In the genomic region with DNA sequence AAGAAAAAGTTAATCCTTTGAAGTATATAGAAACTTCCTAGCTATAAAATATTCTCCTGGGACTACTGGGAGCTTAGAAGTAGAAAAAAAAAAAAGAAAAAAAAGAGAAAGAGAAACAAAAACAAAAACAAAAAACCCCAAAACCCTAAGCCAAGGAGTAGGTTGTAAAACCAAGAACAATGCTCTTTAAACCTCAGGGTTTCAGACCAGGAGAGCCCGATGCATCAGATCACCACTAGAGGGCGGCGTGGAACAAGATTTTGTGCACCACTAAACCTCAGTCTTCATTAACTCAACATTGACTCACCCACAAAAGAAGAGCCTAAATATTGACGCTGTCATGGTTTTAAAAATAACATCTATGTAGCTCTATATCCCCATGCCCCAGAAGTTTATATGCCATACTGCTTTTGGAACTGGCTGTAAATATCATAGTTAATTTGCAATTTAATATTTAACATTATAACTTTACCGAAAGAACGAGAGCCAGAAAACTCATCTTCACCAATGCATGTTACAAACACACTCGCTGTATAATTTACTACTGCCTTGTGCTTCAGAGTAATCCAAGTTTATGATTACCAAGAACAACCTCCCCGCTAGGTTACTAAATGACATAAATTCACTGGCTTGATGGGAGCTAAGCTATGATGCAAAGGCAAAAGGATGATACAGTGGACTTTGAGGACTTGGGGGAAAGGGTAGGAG, we compare ENCODE assay signal across 9 cellular contexts. TPM values are rescaled to one million over a fixed set of nuclear protein-coding genes. Genes with fewer than 3 reads are reported as not detected.
DNase-seq lines count a peak whose midpoint lies in the region; ATAC-seq, FAIRE-seq and TF ChIP-seq lines count a peak whose summit lies in the region.
"Had no signal": no experiment of that assay in that cellular context is flagged by ENCODE, and none has a peak within 500 bp of the region (broad histone marks: within the 10 kb centered on the region; RNA-seq: fewer than 3 reads in every experiment).

No MANE protein-coding gene starts in this region.

- H3K27me3 ChIP-seq in astrocyte (ENCODE audit: insufficient read depth, low read length) (no peaks in the 10 kb centered on the region), hepatocyte (no peaks in the 10 kb centered on the region)
- H3K27me3 ChIP-seq: BLaER1 had no signal

- H3K36me3 ChIP-seq in astrocyte (ENCODE audit: insufficient read depth, low read length) (no peaks in the 10 kb centered on the region), hepatocyte (replicated peaks; ENCODE audit: insufficient read depth, low read depth) (no peaks in the 10 kb centered on the region)

- H4K20me1 ChIP-seq in astrocyte (ENCODE audit: insufficient read depth, low read length) (no peaks in the 10 kb centered on the region), hepatocyte (ENCODE audit: insufficient read depth, poor library complexity, severe bottlenecking) (no peaks in the 10 kb centered on the region)
- H4K20me1 ChIP-seq: BLaER1 had no signal

- no peaks in the 10 kb centered on the region for H3K27me3 Mint-ChIP-seq in astrocyte (ENCODE audit: low read depth, unreplicated experiment)

- H3K4me3 Mint-ChIP-seq in astrocyte (ENCODE audit: unreplicated experiment), result no peak overlapping the region

- H3K9ac ChIP-seq in astrocyte (ENCODE audit: low read length), result no peak overlapping the region
- H3K9ac ChIP-seq: BLaER1 had no signal

- H3K4me1 ChIP-seq in astrocyte (ENCODE audit: insufficient read depth, low read length) (peaks cover 5% of the 10 kb centered on the region), hepatocyte (ENCODE audit: insufficient read depth) (no peaks in the 10 kb centered on the region)

- H2AFZ ChIP-seq in astrocyte (ENCODE audit: low read depth, low read length), result no peak overlapping the region
- H2AFZ ChIP-seq in hepatocyte, result no peak overlapping the region

- H3K27ac Mint-ChIP-seq in astrocyte (ENCODE audit: unreplicated experiment), result no peak overlapping the region

- no peak overlapping the region for H3K4me2 ChIP-seq in astrocyte (ENCODE audit: low read length)
- H3K4me2 ChIP-seq in hepatocyte, result no peak overlapping the region

- H3K9me3 ChIP-seq in astrocyte (ENCODE audit: insufficient read depth, low read depth, low read length), result no peaks in the 10 kb centered on the region
- H3K9me3 ChIP-seq in hepatocyte (ENCODE audit: low read depth), result no peaks in the 10 kb centered on the region
- H3K9me3 ChIP-seq: BLaER1 had no signal

- H3K79me2 ChIP-seq in astrocyte (ENCODE audit: insufficient read depth, low read length) (no peaks in the 10 kb centered on the region), hepatocyte (no peaks in the 10 kb centered on the region)

- no peaks in the 10 kb centered on the region for H3K9me3 Mint-ChIP-seq in astrocyte (ENCODE audit: unreplicated experiment)

- WGBS in hepatocyte (ENCODE audit: low lambda C conversion rate, missing lambda C conversion rate), result 51% methylated on average over 8 of the region's 8 CpGs

- no peaks in the 10 kb centered on the region for H3K9me2 ChIP-seq in hepatocyte (replicated peaks; ENCODE audit: insufficient read depth)

- peak; percentile 95 for ATAC-seq in HG02852 (IDR thresholded peaks at IDR 0.05; ENCODE audit: unreplicated experiment)

- H3K36me3 Mint-ChIP-seq in astrocyte (ENCODE audit: low read depth, unreplicated experiment), result no peaks in the 10 kb centered on the region

- DNase-seq in NCI-H1417 (lab: John Stamatoyannopoulos, UW) (peak; percentile 57 to 84 (median 77)), NCI-H1417 treated with DMSO at 0.1 percent for 48 hours (lab: John Stamatoyannopoulos, UW) (no peak), NCI-H1930 (lab: John Stamatoyannopoulos, UW) (peak; percentile 44 to 54), T-helper 22 cell (ENCODE audit: low read depth) (peak; percentile 50), astrocyte (ENCODE audit: low read depth) (peak; percentile 52), hepatocyte (ENCODE audit: low spot score) (peak; percentile 87), skeletal muscle cell (ENCODE audit: low read depth) (peak; percentile 45)

- peak; percentile 99 for TF ChIP-seq CTCF in astrocyte (IDR thresholded peaks at IDR 0.05; ENCODE audit: insufficient read depth, low read depth, low read length)
- TF ChIP-seq CTCF in hepatocyte (IDR thresholded peaks at IDR 0.05; ENCODE audit: poor library complexity), result peak; percentile 95

- H3K4me1 Mint-ChIP-seq in astrocyte (ENCODE audit: low read depth, unreplicated experiment), result peaks cover 5% of the 10 kb centered on the region

- FAIRE-seq in astrocyte (lab: Jason Lieb, UNC), result peak; percentile 50

- H3K27ac ChIP-seq in astrocyte (ENCODE audit: low read depth, low read length) (peak overlapping the region; percentile 33), hepatocyte (no peak overlapping the region)
- H3K27ac ChIP-seq: BLaER1 had no signal

- no peak overlapping the region for H3K4me3 ChIP-seq in astrocyte (ENCODE audit: insufficient read depth, low read depth, low read length)
- H3K4me3 ChIP-seq in hepatocyte, result no peak overlapping the region
- no peak overlapping the region for H3K4me3 ChIP-seq in skeletal muscle cell (ENCODE audit: low read depth, low read length)
- H3K4me3 ChIP-seq: BLaER1 had no signal

RNA-seq across cellular contexts. Expression of a gene that starts 19.2 kb away (rescaled TPM):
- total RNA-seq in astrocyte (21.5 and 21.8 TPM in 2 replicates), hepatocyte (16.1 and 18.6 TPM in 2 replicates)
- 22.9 and 27.6 TPM in 2 replicates for polyA plus RNA-seq in hepatocyte
